ENCODE assay signal across 4 cellular contexts in the genomic region with DNA sequence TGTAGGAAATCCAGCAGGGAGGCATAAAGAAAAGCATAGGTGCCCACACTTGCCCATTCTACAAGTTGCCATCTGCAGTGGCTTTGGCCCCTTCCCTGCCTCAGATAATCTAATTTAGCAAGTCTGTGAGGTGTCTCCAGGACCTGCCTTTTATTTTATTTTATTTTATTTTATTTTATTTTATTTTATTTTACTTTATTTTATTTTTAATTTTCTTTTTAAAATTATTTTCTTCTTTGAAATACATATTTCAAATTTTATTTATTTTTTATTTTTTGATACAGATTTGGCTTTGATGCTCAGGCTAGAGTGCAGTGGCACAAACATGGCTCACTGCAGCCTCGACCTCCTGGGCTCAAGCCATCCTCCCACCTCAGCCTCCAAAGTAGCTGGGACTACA. TPM values are rescaled to one million over a fixed set of nuclear protein-coding genes. Genes with fewer than 3 reads are reported as not detected.
"Had no signal": no experiment of that assay in that cellular context is flagged by ENCODE, and none has a peak within 500 bp of the region (broad histone marks: within the 10 kb centered on the region; RNA-seq: fewer than 3 reads in every experiment).

No MANE protein-coding gene starts in this region.

RNA-seq across cellular contexts. Expression of a gene that starts 51.0 kb away (rescaled TPM):
- total RNA-seq: stomach, temporal lobe, upper lobe of right lung, ureter had no signal
